Comparison of ENCODE assay signal across 9 cellular contexts in genomic region chr11:118913411-118914125, GRCh38. TPM values are rescaled to one million over a fixed set of nuclear protein-coding genes. Genes with fewer than 3 reads are reported as not detected.
DNase-seq lines count a peak whose midpoint lies in the region; ATAC-seq lines count a peak whose summit lies in the region.
"Had no signal": no experiment of that assay in that cellular context is flagged by ENCODE, and none has a peak within 500 bp of the region (broad histone marks: within the 10 kb centered on the region; RNA-seq: fewer than 3 reads in every experiment).

No MANE protein-coding gene starts in this region.

- CTCF ChIA-PET in activated CD4-positive, alpha-beta T cell treated with anti-CD3 and anti-CD28 coated beads for 36 hours (lab: Charles Lee): interaction anchor here (0.5 to 10.3 kb wide), 8 partner anchors 18 to 224 kb away, joined by 3 to 96 read pairs (median 6); partner anchors contain the start of gene UPK2

- no peaks in the 10 kb centered on the region for H3K27me3 Mint-ChIP-seq in activated CD4-positive, alpha-beta T cell treated with anti-CD3 and anti-CD28 coated beads for 36 hours
- no peaks in the 10 kb centered on the region for H3K27me3 Mint-ChIP-seq in activated naive CD8-positive, alpha-beta T cell treated with anti-CD3 and anti-CD28 coated beads for 36 hours

- peak; percentile 50 for DNase-seq in activated CD4-positive, alpha-beta T cell treated with anti-CD3 and anti-CD28 coated beads for 36 hours
- no peak for DNase-seq in activated CD4-positive, alpha-beta T cell treated with anti-CD3 and anti-CD28 coated beads for 4 hours
- no peak for DNase-seq in activated naive CD8-positive, alpha-beta T cell treated with anti-CD3 and anti-CD28 coated beads for 36 hours
- DNase-seq in superior temporal gyrus (ENCODE audit: extremely low spot score): peak; percentile 45
- DNase-seq in NOMO-1 (lab: John Stamatoyannopoulos, UW; ENCODE audit: unreplicated experiment in 2 of 2): no peak

- peaks cover 87% of the 10 kb centered on the region for H3K4me1 Mint-ChIP-seq in activated CD4-positive, alpha-beta T cell treated with anti-CD3 and anti-CD28 coated beads for 36 hours
- peaks cover 75% of the 10 kb centered on the region for H3K4me1 Mint-ChIP-seq in activated naive CD8-positive, alpha-beta T cell treated with anti-CD3 and anti-CD28 coated beads for 36 hours

- intact Hi-C loops in activated CD4-positive, alpha-beta T cell treated with anti-CD3 and anti-CD28 coated beads for 36 hours (cut with DNase I, micrococcal nuclease): no loop called here

- H3K9me3 Mint-ChIP-seq in activated CD4-positive, alpha-beta T cell treated with anti-CD3 and anti-CD28 coated beads for 36 hours (ENCODE audit: low read depth): no peaks in the 10 kb centered on the region
- H3K9me3 Mint-ChIP-seq in activated naive CD8-positive, alpha-beta T cell treated with anti-CD3 and anti-CD28 coated beads for 36 hours: no peaks in the 10 kb centered on the region

- no peak for ATAC-seq in activated CD4-positive, alpha-beta T cell treated with anti-CD3 and anti-CD28 coated beads for 36 hours
- ATAC-seq in HG03175 (IDR thresholded peaks at IDR 0.05; ENCODE audit: unreplicated experiment): no peak
- ATAC-seq in HG02759 (IDR thresholded peaks at IDR 0.05; ENCODE audit: unreplicated experiment): no peak

- H3K27ac ChIP-seq in layer of hippocampus (ENCODE audit: low read depth, low read length): peak overlapping the region; percentile 84
- H3K27ac ChIP-seq: VCaP had no signal

- peak overlapping the region; percentile 100 for H3K27ac Mint-ChIP-seq in activated CD4-positive, alpha-beta T cell treated with anti-CD3 and anti-CD28 coated beads for 36 hours
- H3K27ac Mint-ChIP-seq in activated naive CD8-positive, alpha-beta T cell treated with anti-CD3 and anti-CD28 coated beads for 36 hours: peak overlapping the region; percentile 100

- H3K36me3 Mint-ChIP-seq in activated CD4-positive, alpha-beta T cell treated with anti-CD3 and anti-CD28 coated beads for 36 hours (ENCODE audit: low read depth): peaks cover 8% of the 10 kb centered on the region
- H3K36me3 Mint-ChIP-seq in activated naive CD8-positive, alpha-beta T cell treated with anti-CD3 and anti-CD28 coated beads for 36 hours: peaks cover 9% of the 10 kb centered on the region

- peak overlapping the region; percentile 78 for H3K4me3 Mint-ChIP-seq in activated CD4-positive, alpha-beta T cell treated with anti-CD3 and anti-CD28 coated beads for 36 hours
- peak overlapping the region; percentile 86 for H3K4me3 Mint-ChIP-seq in activated naive CD8-positive, alpha-beta T cell treated with anti-CD3 and anti-CD28 coated beads for 36 hours

- POLR2A ChIA-PET in activated CD4-positive, alpha-beta T cell treated with anti-CD3 and anti-CD28 coated beads for 36 hours (lab: Charles Lee): interaction anchor here (0.5 to 3.7 kb wide), 10 partner anchors 9 to 358 kb away, joined by 3 to 26 read pairs (median 6); partner anchors contain the start of genes BCL9L and CXCR5

- H3K27me3 ChIP-seq in layer of hippocampus (ENCODE audit: control insufficient read depth, insufficient read depth, low read length): no peaks in the 10 kb centered on the region

RNA-seq across cellular contexts. Expression of gene BCL9L, which starts 12.2 kb away (rescaled TPM):
- total RNA-seq in activated CD4-positive, alpha-beta T cell treated with anti-CD3 and anti-CD28 coated beads for 36 hours: 10 to 100 TPM; 34.5 to 58.5 TPM
- 10 to 100 TPM; 34.9 to 38.8 TPM for total RNA-seq in activated naive CD8-positive, alpha-beta T cell treated with anti-CD3 and anti-CD28 coated beads for 36 hours

RNA-seq across cellular contexts. Expression of gene CXCR5, which starts 29.9 kb away (rescaled TPM):
- total RNA-seq in activated CD4-positive, alpha-beta T cell treated with anti-CD3 and anti-CD28 coated beads for 36 hours: 10 to 100 TPM; 18.9 to 21.3 TPM
- 1 to 10 TPM; 1.5 to 1.6 TPM for total RNA-seq in activated naive CD8-positive, alpha-beta T cell treated with anti-CD3 and anti-CD28 coated beads for 36 hours

RNA-seq across cellular contexts. Expression of gene UPK2, which starts 42.5 kb away (rescaled TPM):
- under 1 TPM; 0.19 to 0.32 TPM for total RNA-seq in activated CD4-positive, alpha-beta T cell treated with anti-CD3 and anti-CD28 coated beads for 36 hours
- total RNA-seq in activated naive CD8-positive, alpha-beta T cell treated with anti-CD3 and anti-CD28 coated beads for 36 hours: under 1 TPM; 0.48 to 0.49 TPM

RNA-seq across cellular contexts. Expression of gene FOXR1, which starts 58.0 kb away (rescaled TPM):
- not detected for total RNA-seq in activated CD4-positive, alpha-beta T cell treated with anti-CD3 and anti-CD28 coated beads for 36 hours
- total RNA-seq in activated naive CD8-positive, alpha-beta T cell treated with anti-CD3 and anti-CD28 coated beads for 36 hours: not detected

Comparison
In these comparisons a context has a peak if more than half of its experiments do, and no peak if none do; other contexts are left out.
1. DNase-seq: peak in activated CD4-positive, alpha-beta T cell treated with anti-CD3 and anti-CD28 coated beads for 36 hours (single experiment) and superior temporal gyrus (single experiment); none in activated CD4-positive, alpha-beta T cell treated with anti-CD3 and anti-CD28 coated beads for 4 hours (0 of 2), activated naive CD8-positive, alpha-beta T cell treated with anti-CD3 and anti-CD28 coated beads for 36 hours (single experiment) and NOMO-1 (0 of 2).
2. RNA of gene CXCR5, which starts 29.9 kb away (total RNA-seq): 18.9 to 21.3 TPM in activated CD4-positive, alpha-beta T cell treated with anti-CD3 and anti-CD28 coated beads for 36 hours; 1.5 to 1.6 TPM in activated naive CD8-positive, alpha-beta T cell treated with anti-CD3 and anti-CD28 coated beads for 36 hours; every median in the first group is over 4 times any median in the second.